In genomic region chrY:21034151-21035061, GRCh38 we compare ENCODE assay signal across 21 cellular contexts.
DNase-seq lines count a peak whose midpoint lies in the region; ATAC-seq and TF ChIP-seq lines count a peak whose summit lies in the region.
"Had no signal": no experiment of that assay in that cellular context is flagged by ENCODE, and none has a peak within 500 bp of the region (broad histone marks: within the 10 kb centered on the region; RNA-seq: fewer than 3 reads in every experiment).

No MANE protein-coding gene starts in this region.

- no peaks in the 10 kb centered on the region for H3K36me3 ChIP-seq in CD8-positive, alpha-beta T cell (ENCODE audit: insufficient read depth, low read length)
- H3K36me3 ChIP-seq: breast epithelium, neural progenitor cell, tibial artery had no signal

- H3K9me3 ChIP-seq in CD8-positive, alpha-beta T cell (ENCODE audit: low read length): no peaks in the 10 kb centered on the region
- H3K9me3 ChIP-seq: breast epithelium, tibial artery had no signal

- CTCF ChIA-PET in activated CD4-positive, alpha-beta T cell treated with anti-CD3 and anti-CD28 coated beads for 36 hours (lab: Charles Lee): no interaction called here
- CTCF ChIA-PET in CD8-positive, alpha-beta T cell (lab: Charles Lee): no interaction called here

- no peak overlapping the region for H3K4me3 ChIP-seq in CD8-positive, alpha-beta T cell (ENCODE audit: low read depth, low read length)
- H3K4me3 ChIP-seq: breast epithelium, coronary artery, GM23248, lung, neural progenitor cell, tibial artery had no signal

- intact Hi-C loops in activated CD4-positive, alpha-beta T cell treated with anti-CD3 and anti-CD28 coated beads for 36 hours (cut with DNase I, micrococcal nuclease): loop anchor here (2.0 to 10.0 kb wide), 2 partner anchors 36 to 100 kb away; no protein-coding TSS in a partner anchor
- intact Hi-C loops in CD8-positive, alpha-beta T cell (cut with DNase I, micrococcal nuclease): no loop called here

- peak overlapping the region; percentile 35 for H3K4me3 Mint-ChIP-seq in activated CD4-positive, alpha-beta T cell treated with anti-CD3 and anti-CD28 coated beads for 36 hours
- peak overlapping the region; percentile 8 for H3K4me3 Mint-ChIP-seq in CD8-positive, alpha-beta T cell
- peak overlapping the region; percentile 56 for H3K4me3 Mint-ChIP-seq in activated naive CD8-positive, alpha-beta T cell treated with anti-CD3 and anti-CD28 coated beads, Interleukin-2, amount 10 ng/mL, durations not matched to agents 7 days and 5 days
- H3K4me3 Mint-ChIP-seq: activated T-cell treated with anti-CD3 and anti-CD28 coated beads, Interleukin-2, amount 50 U/mL, for 24 hours; neural progenitor cell had no signal

- no peaks in the 10 kb centered on the region for H3K27me3 ChIP-seq in CD8-positive, alpha-beta T cell (ENCODE audit: insufficient read depth, low read length)
- H3K27me3 ChIP-seq: breast epithelium, neural progenitor cell, tibial artery had no signal

- H3K27me3 Mint-ChIP-seq in activated CD4-positive, alpha-beta T cell treated with anti-CD3 and anti-CD28 coated beads for 36 hours: no peaks in the 10 kb centered on the region
- H3K27me3 Mint-ChIP-seq in CD8-positive, alpha-beta T cell (ENCODE audit: low read depth): no peaks in the 10 kb centered on the region
- no peaks in the 10 kb centered on the region for H3K27me3 Mint-ChIP-seq in activated naive CD8-positive, alpha-beta T cell treated with anti-CD3 and anti-CD28 coated beads, Interleukin-2, amount 10 ng/mL, durations not matched to agents 7 days and 5 days
- H3K27me3 Mint-ChIP-seq: activated T-cell treated with anti-CD3 and anti-CD28 coated beads, Interleukin-2, amount 50 U/mL, for 24 hours had no signal

- H3K4me1 ChIP-seq in CD8-positive, alpha-beta T cell (ENCODE audit: insufficient read depth, low read length): peaks cover 13% of the 10 kb centered on the region
- H3K4me1 ChIP-seq: breast epithelium, neural progenitor cell, tibial artery had no signal

- no peak overlapping the region for H3K27ac ChIP-seq in CD8-positive, alpha-beta T cell (ENCODE audit: low read depth, low read length)
- H3K27ac ChIP-seq: breast epithelium, coronary artery, GM23248, KMS-11, neural progenitor cell, tibial artery had no signal

- peak; percentile 71 for ATAC-seq in activated CD4-positive, alpha-beta T cell treated with anti-CD3 and anti-CD28 coated beads for 36 hours
- ATAC-seq in CD8-positive, alpha-beta T cell: no peak
- peak; percentile 80 for ATAC-seq in activated naive CD8-positive, alpha-beta T cell treated with anti-CD3 and anti-CD28 coated beads, Interleukin-2, amount 10 ng/mL, durations not matched to agents 7 days and 5 days (ENCODE audit: low read depth)
- ATAC-seq in HG02973 (IDR thresholded peaks at IDR 0.05; ENCODE audit: unreplicated experiment): no peak

- H3K9me3 Mint-ChIP-seq in activated CD4-positive, alpha-beta T cell treated with anti-CD3 and anti-CD28 coated beads for 36 hours (ENCODE audit: low read depth): peaks cover 1% of the 10 kb centered on the region
- H3K9me3 Mint-ChIP-seq in CD8-positive, alpha-beta T cell: no peaks in the 10 kb centered on the region
- no peaks in the 10 kb centered on the region for H3K9me3 Mint-ChIP-seq in activated naive CD8-positive, alpha-beta T cell treated with anti-CD3 and anti-CD28 coated beads, Interleukin-2, amount 10 ng/mL, durations not matched to agents 7 days and 5 days
- H3K9me3 Mint-ChIP-seq: activated T-cell treated with anti-CD3 and anti-CD28 coated beads, Interleukin-2, amount 50 U/mL, for 24 hours; neural progenitor cell had no signal

- peak; percentile 63 for DNase-seq in activated CD4-positive, alpha-beta T cell treated with anti-CD3 and anti-CD28 coated beads for 36 hours
- no peak for DNase-seq in activated CD4-positive, alpha-beta T cell treated with anti-CD3 and anti-CD28 coated beads for 1 hour
- DNase-seq in CD8-positive, alpha-beta T cell: peak in 1 of 7 experiments; percentile 14
- peak; percentile 17 to 34 for DNase-seq in activated CD4-positive, alpha-beta T cell treated with anti-CD3 and anti-CD28 coated beads, Interleukin-2, amount 50 U/mL, for 48 hours
- DNase-seq in activated naive CD8-positive, alpha-beta T cell treated with anti-CD3 and anti-CD28 coated beads, Interleukin-2, amount 10 ng/mL, durations not matched to agents 7 days and 5 days: peak; percentile 37
- DNase-seq in AG08396 (ENCODE audit: low spot score) (no peak), foreskin melanocyte (no peak)
- DNase-seq: activated T-cell treated with anti-CD3 and anti-CD28 coated beads, Interleukin-2, amount 50 U/mL, for 24 hours; amniotic stem cell; GM23248; kidney; NCI-H1694; NCI-H2171 treated with DMSO at 0.1 percent for 48 hours; stimulated activated naive CD4-positive, alpha-beta T cell treated with Interleukin-2 at 50 U/mL for 16 hours; tibial artery had no signal

- no peak for TF ChIP-seq CTCF in CD8-positive, alpha-beta T cell (IDR thresholded peaks at IDR 0.05)

- peak overlapping the region; percentile 80 for H3K27ac Mint-ChIP-seq in activated CD4-positive, alpha-beta T cell treated with anti-CD3 and anti-CD28 coated beads for 36 hours
- peak overlapping the region; percentile 69 for H3K27ac Mint-ChIP-seq in CD8-positive, alpha-beta T cell
- peak overlapping the region; percentile 93 for H3K27ac Mint-ChIP-seq in activated naive CD8-positive, alpha-beta T cell treated with anti-CD3 and anti-CD28 coated beads, Interleukin-2, amount 10 ng/mL, durations not matched to agents 7 days and 5 days
- H3K27ac Mint-ChIP-seq: activated T-cell treated with anti-CD3 and anti-CD28 coated beads, Interleukin-2, amount 50 U/mL, for 24 hours; neural progenitor cell had no signal

- peaks cover 41% of the 10 kb centered on the region for H3K4me1 Mint-ChIP-seq in activated CD4-positive, alpha-beta T cell treated with anti-CD3 and anti-CD28 coated beads for 36 hours
- H3K4me1 Mint-ChIP-seq in CD8-positive, alpha-beta T cell (ENCODE audit: low read depth): peaks cover 17% of the 10 kb centered on the region
- peaks cover 6% of the 10 kb centered on the region for H3K4me1 Mint-ChIP-seq in activated naive CD8-positive, alpha-beta T cell treated with anti-CD3 and anti-CD28 coated beads, Interleukin-2, amount 10 ng/mL, durations not matched to agents 7 days and 5 days
- H3K4me1 Mint-ChIP-seq: neural progenitor cell had no signal

- POLR2A ChIA-PET in activated CD4-positive, alpha-beta T cell treated with anti-CD3 and anti-CD28 coated beads for 36 hours (lab: Charles Lee): no interaction called here
- POLR2A ChIA-PET in CD8-positive, alpha-beta T cell (lab: Charles Lee): interaction anchor here (0.7 kb wide), 1 partner anchor 1902 kb away, joined by 3 read pairs; no protein-coding TSS in a partner anchor
- POLR2A ChIA-PET in activated naive CD8-positive, alpha-beta T cell treated with anti-CD3 and anti-CD28 coated beads, Interleukin-2, amount 10 ng/mL, durations not matched to agents 7 days and 5 days (lab: Charles Lee): interaction anchor here (0.7 kb wide), 3 partner anchors 43 to 1535 kb away, joined by 3 to 4 read pairs (median 3); partner anchors contain the start of gene EIF1AY

- no peaks in the 10 kb centered on the region for H3K36me3 Mint-ChIP-seq in activated CD4-positive, alpha-beta T cell treated with anti-CD3 and anti-CD28 coated beads for 36 hours (ENCODE audit: low read depth)
- no peaks in the 10 kb centered on the region for H3K36me3 Mint-ChIP-seq in CD8-positive, alpha-beta T cell
- H3K36me3 Mint-ChIP-seq in activated naive CD8-positive, alpha-beta T cell treated with anti-CD3 and anti-CD28 coated beads, Interleukin-2, amount 10 ng/mL, durations not matched to agents 7 days and 5 days: peaks cover 9% of the 10 kb centered on the region
- H3K36me3 Mint-ChIP-seq: neural progenitor cell had no signal

Comparison
In these comparisons a context has a peak if more than half of its experiments do, and no peak if none do; other contexts are left out.
1. DNase-seq: peak in activated CD4-positive, alpha-beta T cell treated with anti-CD3 and anti-CD28 coated beads for 36 hours (single experiment), activated CD4-positive, alpha-beta T cell treated with anti-CD3 and anti-CD28 coated beads, Interleukin-2, amount 50 U/mL, for 48 hours (2 of 2) and activated naive CD8-positive, alpha-beta T cell treated with anti-CD3 and anti-CD28 coated beads, Interleukin-2, amount 10 ng/mL, durations not matched to agents 7 days and 5 days (single experiment); none in activated CD4-positive, alpha-beta T cell treated with anti-CD3 and anti-CD28 coated beads for 1 hour (single experiment), AG08396 (single experiment) and foreskin melanocyte (single experiment).
2. ATAC-seq: peak in activated CD4-positive, alpha-beta T cell treated with anti-CD3 and anti-CD28 coated beads for 36 hours (single experiment) and activated naive CD8-positive, alpha-beta T cell treated with anti-CD3 and anti-CD28 coated beads, Interleukin-2, amount 10 ng/mL, durations not matched to agents 7 days and 5 days (single experiment); none in CD8-positive, alpha-beta T cell (single experiment) and HG02973 (single experiment).
3. intact Hi-C loops: an anchor here in activated CD4-positive, alpha-beta T cell treated with anti-CD3 and anti-CD28 coated beads for 36 hours (2.0 to 10.0 kb wide); none called in CD8-positive, alpha-beta T cell.
4. Peak in every context shown above with its lines, with median percentiles within 50 percentile points of each other: H3K27ac Mint-ChIP-seq and H3K4me3 Mint-ChIP-seq.